9 cellular contexts compared by ENCODE assay signal in genomic region chr17:37742762-37743611, GRCh38. TPM values are rescaled to one million over a fixed set of nuclear protein-coding genes. Genes with fewer than 3 reads are reported as not detected.
DNase-seq lines count a peak whose midpoint lies in the region; ATAC-seq, FAIRE-seq and TF ChIP-seq lines count a peak whose summit lies in the region.
"Had no signal": no experiment of that assay in that cellular context is flagged by ENCODE, and none has a peak within 500 bp of the region (broad histone marks: within the 10 kb centered on the region; RNA-seq: fewer than 3 reads in every experiment).

No MANE protein-coding gene starts in this region.

- no peak overlapping the region for H3K9ac ChIP-seq in endothelial cell of umbilical vein (replicated peaks; ENCODE audit: extremely low read depth, insufficient read depth, low read length)
- H3K9ac ChIP-seq in neuronal stem cell (ENCODE audit: low read depth, low read length, poor library complexity): no peak overlapping the region

- ATAC-seq in GM18520 (IDR thresholded peaks at IDR 0.05; ENCODE audit: unreplicated experiment) (no peak), foreskin keratinocyte (no peak)

- no peak overlapping the region for H3K18ac ChIP-seq in neuronal stem cell (ENCODE audit: low read length)

- H3K27me3 ChIP-seq in endothelial cell of umbilical vein (ENCODE audit: control insufficient read depth in 2 of 2, insufficient read depth in 2 of 2, low read length in 2 of 2): peaks cover 76 to 92% of the 10 kb centered on the region in 2 experiments
- H3K27me3 ChIP-seq in neuronal stem cell (ENCODE audit: control insufficient read depth in 3 of 3, insufficient read depth in 3 of 3, low read depth in 1 of 3, low read length in 3 of 3): peaks cover 47 to 98% (median 84%) of the 10 kb centered on the region in 3 experiments
- H3K27me3 ChIP-seq in foreskin keratinocyte: peaks cover 100% of the 10 kb centered on the region

- H3K23ac ChIP-seq in neuronal stem cell (ENCODE audit: low read depth, low read length, poor library complexity): peak overlapping the region; percentile 39

- H2AFZ ChIP-seq in endothelial cell of umbilical vein (ENCODE audit: low read depth, low read length) (no peak overlapping the region), neuronal stem cell (ENCODE audit: low read length) (peak overlapping the region; percentile 85)

- H3K14ac ChIP-seq in neuronal stem cell (ENCODE audit: low read length): no peak overlapping the region

- no peaks in the 10 kb centered on the region for H3K79me2 ChIP-seq in endothelial cell of umbilical vein (ENCODE audit: control insufficient read depth, insufficient read depth, low read length)

- TF ChIP-seq POLR2A in endothelial cell of umbilical vein (IDR thresholded peaks at IDR 0.05; ENCODE audit: low read depth, low read length): no peak

- H3K27ac ChIP-seq in endothelial cell of umbilical vein (ENCODE audit: insufficient read depth, low read depth, low read length) (no peak overlapping the region), neuronal stem cell (replicated peaks; ENCODE audit: low read length) (no peak overlapping the region), foreskin keratinocyte (no peak overlapping the region)

- no CpG with 5 or more reads among the region's 76 CpGs for WGBS in neuronal stem cell (ENCODE audit: extremely low coverage in 2 of 2, insufficient read length in 2 of 2, insufficient replicate concordance in 1 of 2), 2 donors

- H3K4me1 ChIP-seq in endothelial cell of umbilical vein (ENCODE audit: control insufficient read depth, extremely low read depth, insufficient read depth, low read length) (peaks cover 5% of the 10 kb centered on the region), neuronal stem cell (ENCODE audit: control insufficient read depth in 2 of 2, insufficient read depth in 1 of 2, low read depth in 1 of 2, low read length in 2 of 2) (peaks cover 5 to 9% of the 10 kb centered on the region in 2 donors), foreskin keratinocyte (no peaks in the 10 kb centered on the region)

- POLR2A ChIA-PET in endothelial cell of umbilical vein (lab: Charles Lee): no interaction called here

- no peaks in the 10 kb centered on the region for H3K36me3 ChIP-seq in endothelial cell of umbilical vein (ENCODE audit: control insufficient read depth in 2 of 2, extremely low read depth in 1 of 2, insufficient read depth in 2 of 2, low read length in 2 of 2)
- H3K36me3 ChIP-seq in neuronal stem cell (replicated peaks in 1 of 2; ENCODE audit: control insufficient read depth in 2 of 2, insufficient read depth in 2 of 2, low read length in 2 of 2): no peaks in the 10 kb centered on the region

- FAIRE-seq in endothelial cell of umbilical vein (lab: Jason Lieb, UNC): no peak

- no peak overlapping the region for H4K91ac ChIP-seq in neuronal stem cell (ENCODE audit: low read depth, low read length, poor library complexity)

- H3K9me3 ChIP-seq in endothelial cell of umbilical vein (replicated peaks; ENCODE audit: control insufficient read depth, insufficient read depth, low read length) (no peaks in the 10 kb centered on the region), neuronal stem cell (replicated peaks in 1 of 2; ENCODE audit: control insufficient read depth in 2 of 2, insufficient read depth in 1 of 2, low read depth in 1 of 2, low read length in 2 of 2) (peaks cover 0 to 5% of the 10 kb centered on the region in 2 donors)

- no peak overlapping the region for H2BK120ac ChIP-seq in neuronal stem cell (ENCODE audit: low read depth, low read length)

- no peaks in the 10 kb centered on the region for H3K9me1 ChIP-seq in endothelial cell of umbilical vein (replicated peaks; ENCODE audit: control insufficient read depth, extremely low read depth, insufficient read depth, low read length)

- no peak overlapping the region for H2BK12ac ChIP-seq in neuronal stem cell (ENCODE audit: low read length)

- no peaks in the 10 kb centered on the region for H4K20me1 ChIP-seq in endothelial cell of umbilical vein (replicated peaks; ENCODE audit: control insufficient read depth, extremely low read depth, insufficient read depth, low read length)

- DNase-seq in NCI-H69 (lab: John Stamatoyannopoulos, UW) (peak; percentile 41), endothelial cell of umbilical vein (ENCODE audit: low read depth, low spot score) (no peak), neuronal stem cell (ENCODE audit: low spot score) (peak; percentile 29), SW 1271 (lab: John Stamatoyannopoulos, UW) (no peak), SHP77 treated with DMSO at 0.1 percent for 48 hours (lab: John Stamatoyannopoulos, UW) (no peak), foreskin keratinocyte (no peak)

- no peak overlapping the region for H2AK5ac ChIP-seq in neuronal stem cell (ENCODE audit: low read depth, low read length)

- BruUV-seq in endothelial cell of umbilical vein (replicated peaks; lab: Mats Ljungman, UMichigan): no TSS peak

- H2BK5ac ChIP-seq in neuronal stem cell (ENCODE audit: low read length): no peak overlapping the region

- no peak overlapping the region for H3K4ac ChIP-seq in neuronal stem cell (ENCODE audit: low read length)

- CTCF ChIA-PET in endothelial cell of umbilical vein (lab: Charles Lee): no interaction called here

- H2BK15ac ChIP-seq in neuronal stem cell (ENCODE audit: low read length): no peak overlapping the region

- TF ChIP-seq CTCF in endothelial cell of umbilical vein (IDR thresholded peaks at IDR 0.05; ENCODE audit: extremely low read depth in 1 of 2, insufficient read depth in 1 of 2, low read depth in 1 of 2, low read length in 2 of 2) (no peak), foreskin keratinocyte (conservative IDR thresholded peaks at IDR 0.05) (no peak)

- dilution Hi-C loops in endothelial cell of umbilical vein (cut with MboI; ENCODE audit: extremely low pct_ligation_motif_present, low sequenced_read_pairs): no loop called here

- H3K4me2 ChIP-seq in endothelial cell of umbilical vein (ENCODE audit: insufficient read depth, low read length): no peak overlapping the region
- peak overlapping the region; percentile 71 for H3K4me2 ChIP-seq in neuronal stem cell (ENCODE audit: insufficient read depth, low read length, poor library complexity, severe bottlenecking)

- peaks cover 2% of the 10 kb centered on the region for H3K79me1 ChIP-seq in neuronal stem cell (ENCODE audit: low read depth, low read length)

- H4K8ac ChIP-seq in neuronal stem cell (ENCODE audit: low read depth, low read length): no peak overlapping the region

- H3K4me3 ChIP-seq in GM08714 (ENCODE audit: low read length) (peak overlapping the region; percentile 81), endothelial cell of umbilical vein (replicated peaks in 1 of 3; ENCODE audit: insufficient read depth in 1 of 3, low read depth in 1 of 3, low read length in 3 of 3) (no peak overlapping the region), neuronal stem cell (ENCODE audit: low read length in 2 of 2) (peak overlapping the region in 1 of 2 donors; percentile 27)

- intact Hi-C loops in endothelial cell of umbilical vein (cut with micrococcal nuclease): no loop called here

TF ChIP-seq in endothelial cell of umbilical vein, 7 proteins besides CTCF, POLR2A, EP300 and RAD21:
- TF ChIP-seq EZH2 (IDR thresholded peaks at IDR 0.05; ENCODE audit: borderline replicate concordance, low read depth, low read length, severe bottlenecking) (peak; percentile 79), FOS (IDR thresholded peaks at IDR 0.05; ENCODE audit: borderline replicate concordance, insufficient read depth, low read length) (no peak)
TF ChIP-seq in endothelial cell of umbilical vein: peak in this region for 1.

RNA-seq across cellular contexts. Expression of gene HNF1B, which starts 1.9 kb away (rescaled TPM):
- total RNA-seq in endothelial cell of umbilical vein (not detected in 2 replicates), foreskin keratinocyte (not detected in 2 replicates)
- polyA plus RNA-seq in endothelial cell of umbilical vein (not detected in 2 replicates), foreskin keratinocyte (not detected in 2 replicates)
- polyA plus RNA-seq in endothelial cell of umbilical vein (2011; cell fraction: cytosol; rRNA removed): not detected in 2 replicates
- not detected in 2 replicates for polyA plus RNA-seq in endothelial cell of umbilical vein (2011; cell fraction: nucleus; rRNA removed)
- not detected in 2 replicates for polyA plus RNA-seq in endothelial cell of umbilical vein (2012)
- not detected in 2 replicates for polyA minus RNA-seq in endothelial cell of umbilical vein
- not detected for polyA minus RNA-seq in endothelial cell of umbilical vein (2011; cell fraction: cytosol; rRNA and poly(A)+ RNA removed)
- not detected in 2 replicates for polyA minus RNA-seq in endothelial cell of umbilical vein (2011; cell fraction: nucleus; rRNA and poly(A)+ RNA removed)
- 0.10 TPM for polyA plus RNA-seq in neuronal stem cell (2013, experiment 1 of 2)
- polyA plus RNA-seq in neuronal stem cell (2013, experiment 2 of 2): 0.10 TPM
- total RNA-seq: subcutaneous adipose tissue had no signal

Comparison
In these comparisons a context has a peak if more than half of its experiments do, and no peak if none do; other contexts are left out.
1. DNase-seq: peak in NCI-H69 (single experiment) and neuronal stem cell (single experiment); none in endothelial cell of umbilical vein (single experiment), SW 1271 (0 of 2), SHP77 treated with DMSO at 0.1 percent for 48 hours (single experiment) and foreskin keratinocyte (0 of 2).